ENCODE assay signal across 8 cellular contexts in the genomic region with DNA sequence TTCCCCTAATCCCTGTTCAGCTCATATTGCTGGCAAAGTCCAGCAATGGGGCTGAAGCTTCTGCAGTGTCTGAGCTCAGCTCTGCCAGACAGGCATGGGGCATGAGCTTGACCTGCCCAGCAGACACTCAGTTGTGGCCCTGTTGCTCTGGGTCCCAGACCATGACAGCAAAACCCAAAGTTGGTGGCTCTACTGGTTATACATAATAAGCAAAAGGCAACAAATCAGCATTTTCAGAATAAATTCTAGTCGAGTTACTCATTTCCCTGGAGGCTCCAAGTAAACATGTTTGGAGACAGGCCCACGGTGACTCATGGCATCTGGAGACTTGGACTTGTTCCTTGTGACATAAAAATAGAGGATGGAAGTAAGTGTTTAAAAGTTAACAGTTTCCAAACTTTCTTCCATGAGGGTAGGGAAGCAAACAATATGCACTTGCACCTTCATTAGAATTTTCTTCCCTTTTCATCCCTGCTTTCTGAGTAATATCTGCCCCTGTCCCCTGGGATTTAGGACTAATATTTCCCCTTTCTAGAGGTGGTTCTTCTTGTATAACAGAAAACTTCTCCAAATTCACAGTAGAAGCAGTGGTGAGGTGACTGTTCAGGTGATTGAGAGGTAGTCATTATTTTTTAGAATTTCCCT.
DNase-seq lines count a peak whose midpoint lies in the region; ATAC-seq and TF ChIP-seq lines count a peak whose summit lies in the region.

No MANE protein-coding gene starts in this region.

- peak overlapping the region in 1 of 11 experiments; percentile 30; a peak in 1 of 22 replicates for H3K27ac ChIP-seq in BLaER1 treated with 17β-estradiol and CSF1 and Interleukin-3, amounts not matched to agents 10 nM and 100 nM
- H3K27ac ChIP-seq in SK-N-SH (ENCODE audit: low read depth in 2 of 2, low read length in 1 of 2) (peak overlapping the region; percentile 81 to 82), foreskin keratinocyte (no peak overlapping the region)

- H3K9me3 ChIP-seq in BLaER1 treated with 17β-estradiol and CSF1 and Interleukin-3, amounts not matched to agents 10 nM and 100 nM (replicated peaks in 1 of 11): 0 out of 22 replicates have a peak, but pooled peaks cover 0 to 3% (median 0%) of the 10 kb centered on the region in 11 experiments
- H3K9me3 ChIP-seq in SK-N-SH: no peaks in the 10 kb centered on the region

- no peak overlapping the region; the same call in 1 of the 2 replicates for H2AFZ ChIP-seq in SK-N-SH (ENCODE audit: low read depth)

- POLR2A ChIA-PET in SK-N-SH (lab: Yijun Ruan, JAX): no interaction called here

- DNase-seq in SK-N-SH (no peak), foreskin keratinocyte (peak; percentile 72 to 88), pons (ENCODE audit: low spot score) (peak; percentile 63), left lobe of liver (ENCODE audit: low spot score) (no peak)

- 0 out of 22 replicates have a peak overlapping the region, but pooled peaks of 1 of the 11 experiments have one; percentile 9 for H3K9ac ChIP-seq in BLaER1 treated with 17β-estradiol and CSF1 and Interleukin-3, amounts not matched to agents 10 nM and 100 nM
- peak overlapping the region; percentile 17; the same call in 1 of the 2 replicates for H3K9ac ChIP-seq in SK-N-SH

- whole genome bisulfite sequencing in SK-N-SH (ENCODE audit: low lambda C conversion rate): 9% methylated on average over 2 of the region's 2 CpGs

- H3K9me2 ChIP-seq in SK-N-SH: no peaks in the 10 kb centered on the region

- TF ChIP-seq CTCF in SK-N-SH (IDR thresholded peaks at IDR 0.05) (no peak), foreskin keratinocyte (conservative IDR thresholded peaks at IDR 0.05) (no peak)

- peaks cover 17% of the 10 kb centered on the region for H3F3A ChIP-seq in SK-N-SH (replicated peaks; ENCODE audit: insufficient read depth)

- H3K4me1 ChIP-seq in BLaER1 treated with 17β-estradiol and CSF1 and Interleukin-3, amounts not matched to agents 10 nM and 100 nM: peaks cover 0 to 16% (median 10%) of the 10 kb centered on the region in 10 experiments; a peak in 12 of 20 replicates
- peaks cover 13 to 19% of the 10 kb centered on the region in 2 experiments for H3K4me1 ChIP-seq in SK-N-SH (ENCODE audit: control insufficient read depth in 1 of 2, insufficient read depth in 2 of 2, low read depth in 1 of 2, low read length in 1 of 2)
- peaks cover 14% of the 10 kb centered on the region for H3K4me1 ChIP-seq in foreskin keratinocyte

- H3K79me2 ChIP-seq in SK-N-SH (ENCODE audit: insufficient read depth): no peaks in the 10 kb centered on the region

- TF ChIP-seq EP300 in SK-N-SH (IDR thresholded peaks at IDR 0.05; ENCODE audit: borderline replicate concordance in 1 of 2, low read depth in 1 of 2, low read length in 1 of 2): peak; percentile 20 to 80; a peak in 2 of 4 replicates

- peak; percentile 77 for ATAC-seq in foreskin keratinocyte
- ATAC-seq in HG03135 (IDR thresholded peaks at IDR 0.05; ENCODE audit: unreplicated experiment): no peak
- ATAC-seq in left lobe of liver: no peak
- ATAC-seq in HG03139 (IDR thresholded peaks at IDR 0.05; ENCODE audit: unreplicated experiment): no peak
- ATAC-seq in GM18511 (IDR thresholded peaks at IDR 0.05; ENCODE audit: unreplicated experiment): no peak

- TF ChIP-seq RAD21 in SK-N-SH (IDR thresholded peaks at IDR 0.05; ENCODE audit: low read length): no peak

- H3K36me3 ChIP-seq in BLaER1 treated with 17β-estradiol and CSF1 and Interleukin-3, amounts not matched to agents 10 nM and 100 nM: peaks cover 0 to 19% (median 0%) of the 10 kb centered on the region in 11 experiments; a peak in 5 of 22 replicates
- H3K36me3 ChIP-seq in SK-N-SH (replicated peaks in 1 of 2; ENCODE audit: control insufficient read depth in 1 of 2, insufficient read depth in 2 of 2, low read length in 1 of 2): peaks cover 3 to 12% of the 10 kb centered on the region in 2 experiments

- H3K27me3 ChIP-seq in BLaER1 treated with 17β-estradiol and CSF1 and Interleukin-3, amounts not matched to agents 10 nM and 100 nM: no peaks in the 10 kb centered on the region
- H3K27me3 ChIP-seq in SK-N-SH (ENCODE audit: insufficient read depth) (no peaks in the 10 kb centered on the region), foreskin keratinocyte (no peaks in the 10 kb centered on the region)

- H3K4me3 ChIP-seq in BLaER1 treated with 17β-estradiol and CSF1 and Interleukin-3, amounts not matched to agents 10 nM and 100 nM: no peak overlapping the region
- H3K4me3 ChIP-seq in SK-N-SH (ENCODE audit: low read depth in 2 of 2, low read length in 1 of 2): no peak overlapping the region

- peak overlapping the region in 7 of 11 experiments; percentile 9 to 65 (median 39); a peak in 11 of 22 replicates for H3K4me2 ChIP-seq in BLaER1 treated with 17β-estradiol and CSF1 and Interleukin-3, amounts not matched to agents 10 nM and 100 nM
- peak overlapping the region; percentile 62 for H3K4me2 ChIP-seq in SK-N-SH

- CTCF ChIA-PET in SK-N-SH (lab: Yijun Ruan, JAX): interaction anchor here (0.7 to 1.4 kb wide), 2 partner anchors 11 to 13 kb away, joined by 3 to 4 read pairs; no protein-coding TSS in a partner anchor

- H4K20me1 ChIP-seq in BLaER1 treated with 17β-estradiol and CSF1 and Interleukin-3, amounts not matched to agents 10 nM and 100 nM: no peaks in the 10 kb centered on the region
- no peaks in the 10 kb centered on the region for H4K20me1 ChIP-seq in SK-N-SH (ENCODE audit: insufficient read depth)

TF ChIP-seq in SK-N-SH, 30 proteins besides CTCF, POLR2A, EP300 and RAD21 (continues in another document):
- TF ChIP-seq JUND (IDR thresholded peaks at IDR 0.05): peak; percentile 95
- TF ChIP-seq, protein P1, sequence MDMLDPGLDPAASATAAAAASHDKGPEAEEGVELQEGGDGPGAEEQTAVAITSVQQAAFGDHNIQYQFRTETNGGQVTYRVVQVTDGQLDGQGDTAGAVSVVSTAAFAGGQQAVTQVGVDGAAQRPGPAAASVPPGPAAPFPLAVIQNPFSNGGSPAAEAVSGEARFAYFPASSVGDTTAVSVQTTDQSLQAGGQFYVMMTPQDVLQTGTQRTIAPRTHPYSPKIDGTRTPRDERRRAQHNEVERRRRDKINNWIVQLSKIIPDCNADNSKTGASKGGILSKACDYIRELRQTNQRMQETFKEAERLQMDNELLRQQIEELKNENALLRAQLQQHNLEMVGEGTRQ (IDR thresholded peaks at IDR 0.05; ENCODE audit: borderline replicate concordance, low read depth, low read length): no peak
- 0 out of 2 replicates have a peak, but pooled peaks have one; percentile 17 for TF ChIP-seq TAF1 (IDR thresholded peaks at IDR 0.05; ENCODE audit: borderline replicate concordance, low read depth, low read length)
- TF ChIP-seq NFIC (IDR thresholded peaks at IDR 0.05; ENCODE audit: borderline replicate concordance): peak; percentile 97
- TF ChIP-seq NRF1 (IDR thresholded peaks at IDR 0.05; ENCODE audit: low read depth, low read length): no peak
- TF ChIP-seq FOXM1 (IDR thresholded peaks at IDR 0.05; ENCODE audit: low read depth): 0 out of 2 replicates have a peak, but pooled peaks have one; percentile 33
- peak; percentile 71; the same call in 1 of the 2 replicates for TF ChIP-seq POLR2AphosphoS5 (IDR thresholded peaks at IDR 0.05; ENCODE audit: low read depth, low read length)
- TF ChIP-seq, protein P2, sequence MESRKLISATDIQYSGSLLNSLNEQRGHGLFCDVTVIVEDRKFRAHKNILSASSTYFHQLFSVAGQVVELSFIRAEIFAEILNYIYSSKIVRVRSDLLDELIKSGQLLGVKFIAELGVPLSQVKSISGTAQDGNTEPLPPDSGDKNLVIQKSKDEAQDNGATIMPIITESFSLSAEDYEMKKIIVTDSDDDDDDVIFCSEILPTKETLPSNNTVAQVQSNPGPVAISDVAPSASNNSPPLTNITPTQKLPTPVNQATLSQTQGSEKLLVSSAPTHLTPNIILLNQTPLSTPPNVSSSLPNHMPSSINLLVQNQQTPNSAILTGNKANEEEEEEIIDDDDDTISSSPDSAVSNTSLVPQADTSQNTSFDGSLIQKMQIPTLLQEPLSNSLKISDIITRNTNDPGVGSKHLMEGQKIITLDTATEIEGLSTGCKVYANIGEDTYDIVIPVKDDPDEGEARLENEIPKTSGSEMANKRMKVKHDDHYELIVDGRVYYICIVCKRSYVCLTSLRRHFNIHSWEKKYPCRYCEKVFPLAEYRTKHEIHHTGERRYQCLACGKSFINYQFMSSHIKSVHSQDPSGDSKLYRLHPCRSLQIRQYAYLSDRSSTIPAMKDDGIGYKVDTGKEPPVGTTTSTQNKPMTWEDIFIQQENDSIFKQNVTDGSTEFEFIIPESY (IDR thresholded peaks at IDR 0.05; ENCODE audit: borderline replicate concordance, low read depth): no peak
- TF ChIP-seq FOXJ3 (CRISPR knock-in tag; IDR thresholded peaks at IDR 0.05): no peak
- peak; percentile 93 for TF ChIP-seq TCF12 (IDR thresholded peaks at IDR 0.05)
- no peak for TF ChIP-seq RFX5 (IDR thresholded peaks at IDR 0.05; ENCODE audit: low read length)
- no peak for TF ChIP-seq SIN3A (IDR thresholded peaks at IDR 0.05; ENCODE audit: borderline replicate concordance, low read depth, low read length)
- TF ChIP-seq, protein P3, sequence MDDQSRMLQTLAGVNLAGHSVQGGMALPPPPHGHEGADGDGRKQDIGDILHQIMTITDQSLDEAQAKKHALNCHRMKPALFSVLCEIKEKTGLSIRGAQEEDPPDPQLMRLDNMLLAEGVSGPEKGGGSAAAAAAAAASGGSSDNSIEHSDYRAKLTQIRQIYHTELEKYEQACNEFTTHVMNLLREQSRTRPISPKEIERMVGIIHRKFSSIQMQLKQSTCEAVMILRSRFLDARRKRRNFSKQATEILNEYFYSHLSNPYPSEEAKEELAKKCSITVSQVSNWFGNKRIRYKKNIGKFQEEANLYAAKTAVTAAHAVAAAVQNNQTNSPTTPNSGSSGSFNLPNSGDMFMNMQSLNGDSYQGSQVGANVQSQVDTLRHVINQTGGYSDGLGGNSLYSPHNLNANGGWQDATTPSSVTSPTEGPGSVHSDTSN (IDR thresholded peaks at IDR 0.05): peak; percentile 55
- no peak for TF ChIP-seq RCOR1 (IDR thresholded peaks at IDR 0.05; ENCODE audit: low read length)
- TF ChIP-seq, protein P4, sequence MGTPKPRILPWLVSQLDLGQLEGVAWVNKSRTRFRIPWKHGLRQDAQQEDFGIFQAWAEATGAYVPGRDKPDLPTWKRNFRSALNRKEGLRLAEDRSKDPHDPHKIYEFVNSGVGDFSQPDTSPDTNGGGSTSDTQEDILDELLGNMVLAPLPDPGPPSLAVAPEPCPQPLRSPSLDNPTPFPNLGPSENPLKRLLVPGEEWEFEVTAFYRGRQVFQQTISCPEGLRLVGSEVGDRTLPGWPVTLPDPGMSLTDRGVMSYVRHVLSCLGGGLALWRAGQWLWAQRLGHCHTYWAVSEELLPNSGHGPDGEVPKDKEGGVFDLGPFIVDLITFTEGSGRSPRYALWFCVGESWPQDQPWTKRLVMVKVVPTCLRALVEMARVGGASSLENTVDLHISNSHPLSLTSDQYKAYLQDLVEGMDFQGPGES (IDR thresholded peaks at IDR 0.05; ENCODE audit: low read depth, low read length): no peak

Comparison
In these comparisons a context has a peak if more than half of its experiments do, and no peak if none do; other contexts are left out.
1. DNase-seq: peak in foreskin keratinocyte (2 of 2) and pons (single experiment); none in SK-N-SH (single experiment) and left lobe of liver (single experiment).